Comparison of ENCODE assay signal across 1 cellular context in the genomic region with DNA sequence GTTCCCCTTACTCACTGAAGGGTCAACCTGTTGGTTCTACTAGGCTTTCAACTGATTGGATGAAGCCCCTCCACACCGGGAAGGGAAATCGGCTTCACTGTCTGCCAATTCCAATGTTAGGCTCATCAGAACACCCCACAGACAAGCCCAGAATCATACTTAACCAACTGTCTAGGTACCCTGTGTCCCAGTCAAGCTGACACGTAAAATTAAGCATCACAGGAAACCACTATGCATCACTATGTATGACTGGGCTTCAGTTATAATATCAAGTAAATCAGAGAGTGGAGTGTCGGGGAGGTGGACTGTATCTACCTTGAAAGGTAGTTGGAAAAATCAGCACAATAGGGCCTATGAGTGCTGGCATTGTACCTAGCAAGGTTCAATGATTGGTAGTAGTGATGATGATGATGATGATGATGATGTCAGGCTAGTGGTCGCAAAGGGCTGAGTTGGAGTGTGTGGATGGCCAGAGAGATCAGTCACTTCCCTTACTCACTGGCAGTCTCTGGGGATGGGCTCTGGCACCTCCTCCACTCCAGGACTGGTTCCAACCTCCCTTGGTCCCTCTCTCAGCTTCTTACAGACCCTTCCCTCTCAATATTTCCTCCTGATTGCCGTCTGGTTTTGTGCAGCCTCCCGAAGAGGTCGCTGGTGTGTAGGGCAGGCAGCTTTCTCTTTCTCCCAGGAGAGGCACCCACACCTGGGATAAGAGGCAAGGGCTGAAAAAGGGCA.
A peak's percentile ranks its signal among the peaks of the same experiment; 100 is the strongest.
TF ChIP-seq lines count a peak whose summit lies in the region.

No MANE protein-coding gene starts in this region.

TF ChIP-seq in IMR-90, 13 proteins besides CTCF, POLR2A, EP300 and RAD21:
- no peak for TF ChIP-seq MXI1 (IDR thresholded peaks at IDR 0.05; ENCODE audit: borderline replicate concordance, low read depth, low read length)
- peak; percentile 2; the same call in 1 of the 2 replicates for TF ChIP-seq FOS (IDR thresholded peaks at IDR 0.05; ENCODE audit: low read depth, low read length)
